Comparison of ENCODE assay signal across 1 cellular context in genomic region chr3:150371741-150372254, GRCh38.
A peak's percentile ranks its signal among the peaks of the same experiment; 100 is the strongest.
TF ChIP-seq lines count a peak whose summit lies in the region.

No MANE protein-coding gene starts in this region.

TF ChIP-seq in HEK293, 187 proteins besides CTCF, POLR2A, EP300 and RAD21 (continued from another document and continues in another):
- TF ChIP-seq, protein P1, sequence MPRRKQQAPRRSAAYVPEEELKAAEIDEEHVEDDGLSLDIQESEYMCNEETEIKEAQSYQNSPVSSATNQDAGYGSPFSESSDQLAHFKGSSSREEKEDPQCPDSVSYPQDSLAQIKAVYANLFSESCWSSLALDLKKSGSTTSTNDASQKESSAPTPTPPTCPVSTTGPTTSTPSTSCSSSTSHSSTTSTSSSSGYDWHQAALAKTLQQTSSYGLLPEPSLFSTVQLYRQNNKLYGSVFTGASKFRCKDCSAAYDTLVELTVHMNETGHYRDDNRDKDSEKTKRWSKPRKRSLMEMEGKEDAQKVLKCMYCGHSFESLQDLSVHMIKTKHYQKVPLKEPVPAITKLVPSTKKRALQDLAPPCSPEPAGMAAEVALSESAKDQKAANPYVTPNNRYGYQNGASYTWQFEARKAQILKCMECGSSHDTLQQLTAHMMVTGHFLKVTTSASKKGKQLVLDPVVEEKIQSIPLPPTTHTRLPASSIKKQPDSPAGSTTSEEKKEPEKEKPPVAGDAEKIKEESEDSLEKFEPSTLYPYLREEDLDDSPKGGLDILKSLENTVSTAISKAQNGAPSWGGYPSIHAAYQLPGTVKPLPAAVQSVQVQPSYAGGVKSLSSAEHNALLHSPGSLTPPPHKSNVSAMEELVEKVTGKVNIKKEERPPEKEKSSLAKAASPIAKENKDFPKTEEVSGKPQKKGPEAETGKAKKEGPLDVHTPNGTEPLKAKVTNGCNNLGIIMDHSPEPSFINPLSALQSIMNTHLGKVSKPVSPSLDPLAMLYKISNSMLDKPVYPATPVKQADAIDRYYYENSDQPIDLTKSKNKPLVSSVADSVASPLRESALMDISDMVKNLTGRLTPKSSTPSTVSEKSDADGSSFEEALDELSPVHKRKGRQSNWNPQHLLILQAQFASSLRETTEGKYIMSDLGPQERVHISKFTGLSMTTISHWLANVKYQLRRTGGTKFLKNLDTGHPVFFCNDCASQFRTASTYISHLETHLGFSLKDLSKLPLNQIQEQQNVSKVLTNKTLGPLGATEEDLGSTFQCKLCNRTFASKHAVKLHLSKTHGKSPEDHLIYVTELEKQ (tag by site-specific recombination; IDR thresholded peaks at IDR 0.05; ENCODE audit: borderline replicate concordance): peak; percentile 30; the same call in 1 of the 2 replicates
- TF ChIP-seq ZNF37A (tag by site-specific recombination; IDR thresholded peaks at IDR 0.05) (no peak), ZNF768 (tag by site-specific recombination; IDR thresholded peaks at IDR 0.05) (no peak), SCRT1 (tag by site-specific recombination; IDR thresholded peaks at IDR 0.05; ENCODE audit: borderline replicate concordance) (no peak), ZNF184 (tag by site-specific recombination; IDR thresholded peaks at IDR 0.05) (peak; percentile 59; the same call in 1 of the 2 replicates), ZNF624 (tag by site-specific recombination; IDR thresholded peaks at IDR 0.05) (no peak), KLF16 (tag by site-specific recombination; IDR thresholded peaks at IDR 0.05) (no peak), ZNF501 (tag by site-specific recombination; IDR thresholded peaks at IDR 0.05) (no peak), GFI1B (tag by site-specific recombination; IDR thresholded peaks at IDR 0.05) (no peak), ZNF639 (tag by site-specific recombination; IDR thresholded peaks at IDR 0.05) (0 out of 2 replicates have a peak, but pooled peaks have one; percentile 51), RBAK (tag by site-specific recombination; IDR thresholded peaks at IDR 0.05) (no peak), REST (tag by site-specific recombination; IDR thresholded peaks at IDR 0.05) (peak; percentile 18; the same call in 1 of the 2 replicates), YY2 (tag by site-specific recombination; IDR thresholded peaks at IDR 0.05) (no peak), ZNF433 (tag by site-specific recombination; IDR thresholded peaks at IDR 0.05; ENCODE audit: low read depth) (no peak), ZNF394 (tag by site-specific recombination; IDR thresholded peaks at IDR 0.05; ENCODE audit: borderline replicate concordance) (peak; percentile 35; the same call in 1 of the 2 replicates), ZNF596 (tag by site-specific recombination; IDR thresholded peaks at IDR 0.05) (no peak), ZBTB17 (tag by site-specific recombination; IDR thresholded peaks at IDR 0.05) (peak; percentile 19; the same call in 1 of the 2 replicates), PRDM6 (tag by site-specific recombination; IDR thresholded peaks at IDR 0.05) (peak; percentile 90), ZNF362 (tag by site-specific recombination; IDR thresholded peaks at IDR 0.05) (peak; percentile 97), ZNF416 (tag by site-specific recombination; IDR thresholded peaks at IDR 0.05) (no peak), ZBTB21 (tag by site-specific recombination; IDR thresholded peaks at IDR 0.05) (peak; percentile 49; the same call in 1 of the 2 replicates), KLF10 (tag by site-specific recombination; IDR thresholded peaks at IDR 0.05) (peak; percentile 79; the same call in 1 of the 2 replicates), ZNF335 (tag by site-specific recombination; conservative IDR thresholded peaks at IDR 0.05) (peak; percentile 51), ZNF610 (tag by site-specific recombination; IDR thresholded peaks at IDR 0.05; ENCODE audit: borderline replicate concordance) (no peak), ZNF660 (tag by site-specific recombination; IDR thresholded peaks at IDR 0.05) (0 out of 2 replicates have a peak, but pooled peaks have one; percentile 12), ZBTB6 (tag by site-specific recombination; IDR thresholded peaks at IDR 0.05) (no peak), SALL2 (tag by site-specific recombination; IDR thresholded peaks at IDR 0.05; ENCODE audit: borderline replicate concordance) (no peak), ZNF658 (tag by site-specific recombination; IDR thresholded peaks at IDR 0.05) (no peak), ZNF600 (tag by site-specific recombination; IDR thresholded peaks at IDR 0.05) (peak; percentile 29; the same call in 1 of the 2 replicates), ZNF48 (tag by site-specific recombination; IDR thresholded peaks at IDR 0.05) (no peak), ZNF221 (tag by site-specific recombination; IDR thresholded peaks at IDR 0.05; ENCODE audit: borderline replicate concordance) (no peak), ZNF16 (tag by site-specific recombination; IDR thresholded peaks at IDR 0.05; ENCODE audit: low read depth) (no peak), ZBTB7A (tag by site-specific recombination; IDR thresholded peaks at IDR 0.05; ENCODE audit: low read depth) (no peak), TRIM28 (IDR thresholded peaks at IDR 0.05; ENCODE audit: borderline replicate concordance, low read length) (peak; percentile 69; the same call in 1 of the 2 replicates), SP2 (tag by site-specific recombination; IDR thresholded peaks at IDR 0.05) (peak; percentile 43; the same call in 1 of the 2 replicates)
- TF ChIP-seq, protein P2, sequence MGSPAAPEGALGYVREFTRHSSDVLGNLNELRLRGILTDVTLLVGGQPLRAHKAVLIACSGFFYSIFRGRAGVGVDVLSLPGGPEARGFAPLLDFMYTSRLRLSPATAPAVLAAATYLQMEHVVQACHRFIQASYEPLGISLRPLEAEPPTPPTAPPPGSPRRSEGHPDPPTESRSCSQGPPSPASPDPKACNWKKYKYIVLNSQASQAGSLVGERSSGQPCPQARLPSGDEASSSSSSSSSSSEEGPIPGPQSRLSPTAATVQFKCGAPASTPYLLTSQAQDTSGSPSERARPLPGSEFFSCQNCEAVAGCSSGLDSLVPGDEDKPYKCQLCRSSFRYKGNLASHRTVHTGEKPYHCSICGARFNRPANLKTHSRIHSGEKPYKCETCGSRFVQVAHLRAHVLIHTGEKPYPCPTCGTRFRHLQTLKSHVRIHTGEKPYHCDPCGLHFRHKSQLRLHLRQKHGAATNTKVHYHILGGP (tag by site-specific recombination; IDR thresholded peaks at IDR 0.05): peak; percentile 44; the same call in 1 of the 2 replicates
- TF ChIP-seq, protein P3, sequence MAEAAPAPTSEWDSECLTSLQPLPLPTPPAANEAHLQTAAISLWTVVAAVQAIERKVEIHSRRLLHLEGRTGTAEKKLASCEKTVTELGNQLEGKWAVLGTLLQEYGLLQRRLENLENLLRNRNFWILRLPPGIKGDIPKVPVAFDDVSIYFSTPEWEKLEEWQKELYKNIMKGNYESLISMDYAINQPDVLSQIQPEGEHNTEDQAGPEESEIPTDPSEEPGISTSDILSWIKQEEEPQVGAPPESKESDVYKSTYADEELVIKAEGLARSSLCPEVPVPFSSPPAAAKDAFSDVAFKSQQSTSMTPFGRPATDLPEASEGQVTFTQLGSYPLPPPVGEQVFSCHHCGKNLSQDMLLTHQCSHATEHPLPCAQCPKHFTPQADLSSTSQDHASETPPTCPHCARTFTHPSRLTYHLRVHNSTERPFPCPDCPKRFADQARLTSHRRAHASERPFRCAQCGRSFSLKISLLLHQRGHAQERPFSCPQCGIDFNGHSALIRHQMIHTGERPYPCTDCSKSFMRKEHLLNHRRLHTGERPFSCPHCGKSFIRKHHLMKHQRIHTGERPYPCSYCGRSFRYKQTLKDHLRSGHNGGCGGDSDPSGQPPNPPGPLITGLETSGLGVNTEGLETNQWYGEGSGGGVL (tag by site-specific recombination; IDR thresholded peaks at IDR 0.05): no peak
- TF ChIP-seq, protein P4, sequence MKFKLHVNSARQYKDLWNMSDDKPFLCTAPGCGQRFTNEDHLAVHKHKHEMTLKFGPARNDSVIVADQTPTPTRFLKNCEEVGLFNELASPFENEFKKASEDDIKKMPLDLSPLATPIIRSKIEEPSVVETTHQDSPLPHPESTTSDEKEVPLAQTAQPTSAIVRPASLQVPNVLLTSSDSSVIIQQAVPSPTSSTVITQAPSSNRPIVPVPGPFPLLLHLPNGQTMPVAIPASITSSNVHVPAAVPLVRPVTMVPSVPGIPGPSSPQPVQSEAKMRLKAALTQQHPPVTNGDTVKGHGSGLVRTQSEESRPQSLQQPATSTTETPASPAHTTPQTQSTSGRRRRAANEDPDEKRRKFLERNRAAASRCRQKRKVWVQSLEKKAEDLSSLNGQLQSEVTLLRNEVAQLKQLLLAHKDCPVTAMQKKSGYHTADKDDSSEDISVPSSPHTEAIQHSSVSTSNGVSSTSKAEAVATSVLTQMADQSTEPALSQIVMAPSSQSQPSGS (tag by site-specific recombination; IDR thresholded peaks at IDR 0.05; ENCODE audit: low read depth): peak; percentile 95
- TF ChIP-seq, protein P5, sequence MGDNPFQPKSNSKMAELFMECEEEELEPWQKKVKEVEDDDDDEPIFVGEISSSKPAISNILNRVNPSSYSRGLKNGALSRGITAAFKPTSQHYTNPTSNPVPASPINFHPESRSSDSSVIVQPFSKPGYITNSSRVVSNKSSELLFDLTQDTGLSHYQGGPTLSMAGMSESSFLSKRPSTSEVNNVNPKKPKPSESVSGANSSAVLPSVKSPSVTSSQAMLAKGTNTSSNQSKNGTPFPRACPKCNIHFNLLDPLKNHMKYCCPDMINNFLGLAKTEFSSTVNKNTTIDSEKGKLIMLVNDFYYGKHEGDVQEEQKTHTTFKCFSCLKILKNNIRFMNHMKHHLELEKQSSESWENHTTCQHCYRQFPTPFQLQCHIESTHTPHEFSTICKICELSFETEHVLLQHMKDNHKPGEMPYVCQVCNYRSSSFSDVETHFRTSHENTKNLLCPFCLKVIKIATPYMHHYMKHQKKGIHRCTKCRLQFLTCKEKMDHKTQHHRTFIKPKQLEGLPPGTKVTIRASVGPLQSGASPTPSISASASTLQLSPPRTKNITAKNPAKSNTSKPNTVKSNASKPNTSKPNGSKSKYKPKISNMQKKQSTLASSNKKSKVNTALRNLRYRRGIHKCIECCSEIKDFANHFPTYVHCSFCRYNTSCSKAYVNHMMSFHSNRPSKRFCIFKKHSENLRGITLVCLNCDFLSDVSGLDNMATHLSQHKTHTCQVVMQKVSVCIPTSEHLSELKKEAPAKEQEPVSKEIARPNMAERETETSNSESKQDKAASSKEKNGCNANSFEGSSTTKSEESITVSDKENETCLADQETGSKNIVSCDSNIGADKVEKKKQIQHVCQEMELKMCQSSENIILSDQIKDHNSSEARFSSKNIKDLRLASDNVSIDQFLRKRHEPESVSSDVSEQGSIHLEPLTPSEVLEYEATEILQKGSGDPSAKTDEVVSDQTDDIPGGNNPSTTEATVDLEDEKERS (tag by site-specific recombination; IDR thresholded peaks at IDR 0.05): no peak
